1 cellular context compared by ENCODE assay signal in genomic region chr10:59012839-59013238, GRCh38.
TF ChIP-seq lines count a peak whose summit lies in the region.

No MANE protein-coding gene starts in this region.

TF ChIP-seq in H1, 55 proteins besides CTCF, POLR2A, EP300 and RAD21 (continued from another document):
- no peak for TF ChIP-seq CHD7 (IDR thresholded peaks at IDR 0.05; ENCODE audit: insufficient replicate concordance, low read length)
- no peak for TF ChIP-seq KDM5A (IDR thresholded peaks at IDR 0.05; ENCODE audit: low read length)
- no peak for TF ChIP-seq JUN (IDR thresholded peaks at IDR 0.05; ENCODE audit: low read depth, low read length)
- no peak for TF ChIP-seq YY1 (IDR thresholded peaks at IDR 0.05; ENCODE audit: low read depth, low read length)
